15 cellular contexts compared by ENCODE assay signal in genomic region chr19:3712663-3713531, GRCh38. TPM values are rescaled to one million over a fixed set of nuclear protein-coding genes. Genes with fewer than 3 reads are reported as not detected.
A peak's percentile ranks its signal among the peaks of the same experiment; 100 is the strongest.
DNase-seq lines count a peak whose midpoint lies in the region; ATAC-seq and TF ChIP-seq lines count a peak whose summit lies in the region.
"Had no signal": no experiment of that assay in that cellular context is flagged by ENCODE, and none has a peak within 500 bp of the region (broad histone marks: within the 10 kb centered on the region; RNA-seq: fewer than 3 reads in every experiment).

No MANE protein-coding gene starts in this region.

- no peak overlapping the region for H3K56ac ChIP-seq in IMR-90 (ENCODE audit: extremely low read depth, insufficient read depth, low read length)

- no peaks in the 10 kb centered on the region for H3K79me1 ChIP-seq in IMR-90 (ENCODE audit: low read depth in 1 of 2, low read length in 2 of 2)

- CTCF ChIA-PET in IMR-90 (lab: Yijun Ruan, JAX), result no interaction called here
- CTCF ChIA-PET in CD4-positive, alpha-beta memory T cell (lab: Charles Lee; ENCODE audit: partially characterized antibody), result interaction anchor here (1.4 kb wide), 1 partner anchor 9 kb away, joined by 5 read pairs; no protein-coding TSS in a partner anchor

- no peak overlapping the region for H3K14ac ChIP-seq in IMR-90 (replicated peaks; ENCODE audit: low read depth, low read length)

- H3K9ac ChIP-seq in IMR-90 (ENCODE audit: low read depth, low read length), result no peak overlapping the region

- no peak for TF ChIP-seq POLR2A in IMR-90 (IDR thresholded peaks at IDR 0.05; ENCODE audit: low read depth, low read length)

- no peak for DNase-seq in IMR-90
- DNase-seq in DMS153 (lab: John Stamatoyannopoulos, UW), result no peak
- no peak for DNase-seq in stimulated activated naive CD8-positive, alpha-beta T cell treated with anti-CD3 and anti-CD28 coated beads, Interleukin-15, amount 100 ng/mL, for 72 hours
- DNase-seq in dermis blood vessel endothelial cell, result no peak
- DNase-seq in CD4-positive, alpha-beta memory T cell, result no peak
- DNase-seq: activated CD8-positive, alpha-beta T cell treated with anti-CD3 and anti-CD28 coated beads, Interleukin-2, amount 10 ng/mL, durations not matched to agents 7 days and 5 days; activated naive CD4-positive, alpha-beta T cell; central memory CD4-positive, alpha-beta T cell; erythroblast; NCI-H1930; T-helper 17 cell; tibial artery had no signal

- no peak overlapping the region for H2BK120ac ChIP-seq in IMR-90 (ENCODE audit: low read depth, low read length)

- H2BK5ac ChIP-seq in IMR-90 (ENCODE audit: low read depth, low read length, poor library complexity, severe bottlenecking), result no peak overlapping the region

- no peak for TF ChIP-seq CTCF in 22Rv1 (IDR thresholded peaks at IDR 0.05)
- no peak for TF ChIP-seq CTCF in IMR-90 (conservative IDR thresholded peaks at IDR 0.05; ENCODE audit: low read depth, low read length)
- no peak for TF ChIP-seq CTCF in nephron (IDR thresholded peaks at IDR 0.05; ENCODE audit: unreplicated experiment in 3 of 3)

- 12% methylated on average over 3 of the region's 21 CpGs; no CpG with 5 or more reads in 1 of the 2 experiments for WGBS in IMR-90 (ENCODE audit: extremely low coverage in 2 of 2, insufficient read length in 1 of 2), 2 experiments
- 32 to 34% methylated on average over 21 of the region's 21 CpGs for WGBS in esophagus, 2 donors

- H4K8ac ChIP-seq in IMR-90 (ENCODE audit: low read depth in 2 of 2, low read length in 2 of 2), result no peak overlapping the region

- H3K23ac ChIP-seq in IMR-90 (ENCODE audit: low read depth, low read length), result no peak overlapping the region

- no peak overlapping the region for H4K91ac ChIP-seq in IMR-90 (ENCODE audit: insufficient read depth, low read depth, low read length)

- H4K20me1 ChIP-seq in IMR-90 (ENCODE audit: insufficient read depth, low read length), result no peaks in the 10 kb centered on the region

- H3K36me3 ChIP-seq in IMR-90 (ENCODE audit: control insufficient read depth, insufficient read depth, low read length) (no peaks in the 10 kb centered on the region), esophagus (ENCODE audit: control insufficient read depth in 2 of 2, insufficient read depth in 2 of 2, low read length in 1 of 2) (peaks cover 0 to 5% of the 10 kb centered on the region in 2 donors)
- H3K36me3 ChIP-seq in CD4-positive, alpha-beta memory T cell (ENCODE audit: insufficient read depth, low read length), result no peaks in the 10 kb centered on the region
- H3K36me3 ChIP-seq: tibial artery had no signal

- H2BK20ac ChIP-seq in IMR-90 (ENCODE audit: low read depth, low read length), result no peak overlapping the region

- no peak for TF ChIP-seq RAD21 in IMR-90 (IDR thresholded peaks at IDR 0.05; ENCODE audit: low read length)

- H3K4me3 ChIP-seq in IMR-90 (ENCODE audit: insufficient read depth, low read depth, low read length) (no peak overlapping the region), esophagus (ENCODE audit: low read depth in 1 of 2, low read length in 2 of 2) (peak overlapping the region in 1 of 2 donors; percentile 2)
- no peak overlapping the region for H3K4me3 ChIP-seq in CD4-positive, alpha-beta memory T cell (ENCODE audit: low read length in 2 of 2)
- H3K4me3 ChIP-seq: tibial artery had no signal

- no peak overlapping the region for H3K4me2 ChIP-seq in IMR-90 (ENCODE audit: low read depth, low read length)

- ATAC-seq in IMR-90 (ENCODE audit: low read depth), result no peak
- no peak for ATAC-seq in stimulated activated naive CD8-positive, alpha-beta T cell treated with anti-CD3 and anti-CD28 coated beads, Interleukin-15, amount 100 ng/mL, for 72 hours
- ATAC-seq: activated CD8-positive, alpha-beta T cell treated with anti-CD3 and anti-CD28 coated beads, Interleukin-2, amount 10 ng/mL, durations not matched to agents 7 days and 5 days; T-helper 17 cell had no signal

- POLR2A ChIA-PET in IMR-90 (lab: Charles Lee; ENCODE audit: unreplicated experiment), result no interaction called here
- POLR2A ChIA-PET in CD4-positive, alpha-beta memory T cell (lab: Charles Lee; ENCODE audit: partially characterized antibody), result no interaction called here

- peak overlapping the region; percentile 29 to 46 (median 33) for H3K27ac Mint-ChIP-seq in nephron
- no peak overlapping the region for H3K27ac Mint-ChIP-seq in stimulated activated naive CD8-positive, alpha-beta T cell treated with anti-CD3 and anti-CD28 coated beads, Interleukin-15, amount 100 ng/mL, for 72 hours
- peak overlapping the region in 3 of 7 donors; percentile 52 to 80 (median 70) for H3K27ac Mint-ChIP-seq in CD4-positive, alpha-beta memory T cell
- H3K27ac Mint-ChIP-seq: activated CD8-positive, alpha-beta T cell treated with anti-CD3 and anti-CD28 coated beads, Interleukin-2, amount 10 ng/mL, durations not matched to agents 7 days and 5 days; T-helper 17 cell had no signal

- H3K9me3 Mint-ChIP-seq in nephron, result no peaks in the 10 kb centered on the region
- no peaks in the 10 kb centered on the region for H3K9me3 Mint-ChIP-seq in stimulated activated naive CD8-positive, alpha-beta T cell treated with anti-CD3 and anti-CD28 coated beads, Interleukin-15, amount 100 ng/mL, for 72 hours
- no peaks in the 10 kb centered on the region for H3K9me3 Mint-ChIP-seq in CD4-positive, alpha-beta memory T cell

- peak overlapping the region; percentile 49 for H2AFZ ChIP-seq in IMR-90 (replicated peaks; ENCODE audit: low read length, poor library complexity)

- peak overlapping the region; percentile 70 for H2AK9ac ChIP-seq in IMR-90 (replicated peaks; ENCODE audit: low read depth, low read length, poor library complexity)

- H3K27me3 Mint-ChIP-seq in nephron (ENCODE audit: low read depth), result peaks cover 21% of the 10 kb centered on the region
- peaks cover 16% of the 10 kb centered on the region for H3K27me3 Mint-ChIP-seq in stimulated activated naive CD8-positive, alpha-beta T cell treated with anti-CD3 and anti-CD28 coated beads, Interleukin-15, amount 100 ng/mL, for 72 hours
- peaks cover 0 to 2% of the 10 kb centered on the region in 2 donors for H3K27me3 Mint-ChIP-seq in CD4-positive, alpha-beta memory T cell

- H3K36me3 Mint-ChIP-seq in nephron (ENCODE audit: low read depth), result no peaks in the 10 kb centered on the region
- H3K36me3 Mint-ChIP-seq in CD4-positive, alpha-beta memory T cell, result no peaks in the 10 kb centered on the region

- H3K4me1 Mint-ChIP-seq in nephron, result peaks cover 6% of the 10 kb centered on the region
- H3K4me1 Mint-ChIP-seq in stimulated activated naive CD8-positive, alpha-beta T cell treated with anti-CD3 and anti-CD28 coated beads, Interleukin-15, amount 100 ng/mL, for 72 hours, result peaks cover 6% of the 10 kb centered on the region
- H3K4me1 Mint-ChIP-seq in CD4-positive, alpha-beta memory T cell, result peaks cover 0 to 7% (median 5%) of the 10 kb centered on the region in 4 donors

- no TSS peak for BruUV-seq in IMR-90 (replicated peaks; lab: Mats Ljungman, UMichigan)

- no peak overlapping the region for H3K18ac ChIP-seq in IMR-90 (ENCODE audit: low read depth, low read length)

- H3K9me3 ChIP-seq in IMR-90 (ENCODE audit: control insufficient read depth, insufficient read depth, low read length) (no peaks in the 10 kb centered on the region), esophagus (ENCODE audit: control insufficient read depth in 2 of 2, insufficient read depth in 1 of 2, low read depth in 1 of 2, low read length in 1 of 2) (peaks cover 0 to 2% of the 10 kb centered on the region in 2 donors)
- H3K9me3 ChIP-seq in CD4-positive, alpha-beta memory T cell (ENCODE audit: control insufficient read depth in 1 of 2, low read length in 2 of 2), result no peaks in the 10 kb centered on the region
- H3K9me3 ChIP-seq: tibial artery had no signal

- dilution Hi-C loops in IMR-90 (cut with HindIII; ENCODE audit: low sequenced_read_pairs, unreplicated experiment), result no loop called here

- H3K4me1 ChIP-seq in IMR-90 (ENCODE audit: control insufficient read depth, insufficient read depth, low read length), result no peaks in the 10 kb centered on the region
- H3K4me1 ChIP-seq in esophagus (ENCODE audit: control insufficient read depth in 2 of 2, insufficient read depth in 2 of 2, low read length in 1 of 2), result peaks cover 0 to 8% of the 10 kb centered on the region in 2 donors
- no peaks in the 10 kb centered on the region for H3K4me1 ChIP-seq in CD4-positive, alpha-beta memory T cell (ENCODE audit: insufficient read depth, low read length)
- H3K4me1 ChIP-seq: tibial artery had no signal

- no peak overlapping the region for H3K4me3 Mint-ChIP-seq in nephron
- H3K4me3 Mint-ChIP-seq in stimulated activated naive CD8-positive, alpha-beta T cell treated with anti-CD3 and anti-CD28 coated beads, Interleukin-15, amount 100 ng/mL, for 72 hours, result no peak overlapping the region
- no peak overlapping the region for H3K4me3 Mint-ChIP-seq in CD4-positive, alpha-beta memory T cell
- H3K4me3 Mint-ChIP-seq: activated CD8-positive, alpha-beta T cell treated with anti-CD3 and anti-CD28 coated beads, Interleukin-2, amount 10 ng/mL, durations not matched to agents 7 days and 5 days; T-helper 17 cell had no signal

- peaks cover 18% of the 10 kb centered on the region for H3K27me3 ChIP-seq in IMR-90 (ENCODE audit: control insufficient read depth, insufficient read depth, low read length)
- no peaks in the 10 kb centered on the region for H3K27me3 ChIP-seq in esophagus (ENCODE audit: control insufficient read depth in 1 of 2, insufficient read depth in 2 of 2, low read length in 2 of 2)
- H3K27me3 ChIP-seq in CD4-positive, alpha-beta memory T cell (ENCODE audit: insufficient read depth, low read length), result no peaks in the 10 kb centered on the region

- no peaks in the 10 kb centered on the region for H3K9me1 ChIP-seq in IMR-90 (ENCODE audit: insufficient read depth, low read length)

- no peak overlapping the region for H2BK15ac ChIP-seq in IMR-90 (ENCODE audit: low read depth, low read length)

- in situ Hi-C loops in IMR-90 (cut with MboI; ENCODE audit: low sequenced_read_pairs), result no loop called here

- no peak overlapping the region for H2AK5ac ChIP-seq in IMR-90 (ENCODE audit: low read depth, low read length)

- no peak overlapping the region for H4K5ac ChIP-seq in IMR-90 (ENCODE audit: low read depth, low read length)

- no peak overlapping the region for H3K4ac ChIP-seq in IMR-90 (ENCODE audit: low read depth, low read length)

- H3K27ac ChIP-seq in 22Rv1 (peak overlapping the region; percentile 66), IMR-90 (ENCODE audit: insufficient read depth, low read length) (no peak overlapping the region), esophagus (ENCODE audit: low read depth in 2 of 2, low read length in 1 of 2) (peak overlapping the region; percentile 86 to 87)
- no peak overlapping the region for H3K27ac ChIP-seq in CD4-positive, alpha-beta memory T cell (ENCODE audit: low read depth, low read length)
- H3K27ac ChIP-seq: tibial artery had no signal

- intact Hi-C loops in IMR-90 (cut with micrococcal nuclease), result no loop called here
- intact Hi-C loops in CD4-positive, alpha-beta memory T cell (cut with micrococcal nuclease), result no loop called here

RNA-seq across cellular contexts. Expression of gene TJP3, which starts 4.7 kb away (rescaled TPM):
- not detected in 2 replicates for total RNA-seq in IMR-90 (2012; rRNA removed)
- polyA plus RNA-seq in IMR-90 (2012; rRNA removed), result not detected in 2 replicates
- 0.03 TPM in 1 of 2 replicates, not detected in the other for polyA plus RNA-seq in IMR-90 (2012; cell fraction: cytosol; rRNA removed)
- not detected in 2 replicates for polyA plus RNA-seq in IMR-90 (2012; cell fraction: nucleus; rRNA removed; ENCODE audit: low replicate concordance)
- polyA plus RNA-seq in esophagus, result 100 to 1,000 TPM in 1 of 2 donors, 10 to 100 TPM in 1; 44.5 to 118 TPM
- total RNA-seq in dermis blood vessel endothelial cell, result 0.09 and 0.51 TPM in 2 replicates
- 10 to 100 TPM; 20.2 to 21.1 TPM for total RNA-seq in CD4-positive, alpha-beta memory T cell
- polyA plus RNA-seq in CD4-positive, alpha-beta memory T cell, result 10 to 100 TPM; 17.6 to 23.4 TPM

RNA-seq across cellular contexts. Expression of gene PIP5K1C, which starts 12.6 kb away (rescaled TPM):
- 10.8 and 13.6 TPM in 2 replicates for total RNA-seq in IMR-90 (2012; rRNA removed)
- 23.3 and 28.0 TPM in 2 replicates for polyA plus RNA-seq in IMR-90 (2012; rRNA removed)
- polyA plus RNA-seq in IMR-90 (2012; cell fraction: cytosol; rRNA removed), result 14.8 and 28.7 TPM in 2 replicates
- 21.1 and 41.9 TPM in 2 replicates for polyA plus RNA-seq in IMR-90 (2012; cell fraction: nucleus; rRNA removed; ENCODE audit: low replicate concordance)
- 10 to 100 TPM; 10.4 to 18.1 TPM for polyA plus RNA-seq in esophagus
- total RNA-seq in dermis blood vessel endothelial cell, result 57.7 and 75.6 TPM in 2 replicates
- 10 to 100 TPM; 28.2 to 29.7 TPM for total RNA-seq in CD4-positive, alpha-beta memory T cell
- 10 to 100 TPM in 1 of 2 donors, 1 to 10 TPM in 1; 1.7 to 19.3 TPM for polyA plus RNA-seq in CD4-positive, alpha-beta memory T cell

RNA-seq across cellular contexts. Expression of gene APBA3, which starts 48.6 kb away (rescaled TPM):
- total RNA-seq in IMR-90 (2012; rRNA removed) (8.6 and 9.5 TPM in 2 replicates), dermis blood vessel endothelial cell (26.5 and 33.5 TPM in 2 replicates)
- polyA plus RNA-seq in IMR-90 (2012; rRNA removed) (18.4 and 21.0 TPM in 2 replicates), esophagus (10 to 100 TPM; 12.1 to 16.3 TPM)
- polyA plus RNA-seq in IMR-90 (2012; cell fraction: cytosol; rRNA removed), result 10.4 and 19.6 TPM in 2 replicates
- polyA plus RNA-seq in IMR-90 (2012; cell fraction: nucleus; rRNA removed; ENCODE audit: low replicate concordance), result 54.4 and 140 TPM in 2 replicates
- 10 to 100 TPM; 83.4 to 86.3 TPM for total RNA-seq in CD4-positive, alpha-beta memory T cell
- polyA plus RNA-seq in CD4-positive, alpha-beta memory T cell, result 10 to 100 TPM; 33.1 to 37.0 TPM

RNA-seq across cellular contexts. Expression of gene MRPL54, which starts 49.6 kb away (rescaled TPM):
- total RNA-seq in IMR-90 (2012; rRNA removed), result 55.9 and 68.6 TPM in 2 replicates
- polyA plus RNA-seq in IMR-90 (2012; rRNA removed), result 75.7 and 96.5 TPM in 2 replicates
- 126 and 298 TPM in 2 replicates for polyA plus RNA-seq in IMR-90 (2012; cell fraction: cytosol; rRNA removed)
- 25.4 and 32.2 TPM in 2 replicates for polyA plus RNA-seq in IMR-90 (2012; cell fraction: nucleus; rRNA removed; ENCODE audit: low replicate concordance)
- polyA plus RNA-seq in esophagus, result 10 to 100 TPM; 80.0 to 83.8 TPM
- 30.3 and 55.8 TPM in 2 replicates for total RNA-seq in dermis blood vessel endothelial cell
- total RNA-seq in CD4-positive, alpha-beta memory T cell, result 10 to 100 TPM; 36.7 to 38.6 TPM
- polyA plus RNA-seq in CD4-positive, alpha-beta memory T cell, result 100 to 1,000 TPM; 102 to 107 TPM

RNA-seq across cellular contexts. Expression of gene RAX2, which starts 59.1 kb away (rescaled TPM):
- not detected in 2 replicates for total RNA-seq in IMR-90 (2012; rRNA removed)
- polyA plus RNA-seq in IMR-90 (2012; rRNA removed), result not detected in 2 replicates
- polyA plus RNA-seq in IMR-90 (2012; cell fraction: cytosol; rRNA removed), result not detected in 2 replicates
- polyA plus RNA-seq in IMR-90 (2012; cell fraction: nucleus; rRNA removed; ENCODE audit: low replicate concordance), result not detected in 2 replicates
- polyA plus RNA-seq in esophagus, result not detected
- total RNA-seq in dermis blood vessel endothelial cell, result not detected in 2 replicates
- total RNA-seq in CD4-positive, alpha-beta memory T cell, result not detected
- polyA plus RNA-seq in CD4-positive, alpha-beta memory T cell, result not detected
- total RNA-seq: activated CD8-positive, alpha-beta T cell treated with anti-CD3 and anti-CD28 coated beads, Interleukin-2, amount 10 ng/mL, durations not matched to agents 7 days and 5 days; T-helper 17 cell had no signal

Comparison
In these comparisons a context has a peak if more than half of its experiments do, and no peak if none do; other contexts are left out.
1. H3K27ac ChIP-seq: peak in 22Rv1 (single experiment) and esophagus (2 of 2); none in IMR-90 (single experiment) and CD4-positive, alpha-beta memory T cell (single experiment).
2. H3K27ac Mint-ChIP-seq: peak in nephron (3 of 3); none in stimulated activated naive CD8-positive, alpha-beta T cell treated with anti-CD3 and anti-CD28 coated beads, Interleukin-15, amount 100 ng/mL, for 72 hours (0 of 2).
3. RNA of gene TJP3, which starts 4.7 kb away (total RNA-seq): 20.2 to 21.1 TPM in CD4-positive, alpha-beta memory T cell; 0.09 to 0.51 TPM in dermis blood vessel endothelial cell and not detected in IMR-90; every median in the first group is over 10 times any median in the second.